26 cellular contexts compared by ENCODE assay signal in genomic region chr6:130839379-130839778, GRCh38. TPM values are rescaled to one million over a fixed set of nuclear protein-coding genes. Genes with fewer than 3 reads are reported as not detected.
"Had no signal": no experiment of that assay in that cellular context is flagged by ENCODE, and none has a peak within 500 bp of the region (broad histone marks: within the 10 kb centered on the region; RNA-seq: fewer than 3 reads in every experiment).

No MANE protein-coding gene starts in this region.

- H3K4me3 ChIP-seq: K562 had no signal

- H3K9ac ChIP-seq: KMS-11, SK-N-SH had no signal

- H3K9me3 ChIP-seq: SK-N-SH had no signal

- H3K4me3 Mint-ChIP-seq: IgD-negative memory B cell had no signal

- DNase-seq: Kasumi-1; NCI-H1092 treated with DMSO at 0.1 percent for 48 hours; NCI-H1436; NCI-H187; NCI-H2029; NCI-H2081 treated with DMSO at 0.1 percent for 48 hours; NCI-H2171; NCI-H226; NCI-H446; NCI-H510A; NCI-H524 treated with DMSO at 0.1 percent for 48 hours; NCI-H774; NK-92 treated with Interleukin-12 subunit alpha and Interleukin-12 subunit beta, amount 100 ng/mL, for 24 hours; PC-3; SHP77; SK-N-SH; SW 1271 had no signal

- H3K9me3 Mint-ChIP-seq: IgD-negative memory B cell had no signal

- H3K27me3 Mint-ChIP-seq: IgD-negative memory B cell had no signal

- H3K9me2 ChIP-seq: SK-N-SH had no signal

- H3K4me2 ChIP-seq: KMS-11, SK-N-SH had no signal

- H3K27ac Mint-ChIP-seq: IgD-negative memory B cell had no signal

- ATAC-seq: K562, Panc1, PC-3 had no signal

- H3K27ac ChIP-seq: HL-60, KMS-11, RWPE1 had no signal

- H3K4me1 Mint-ChIP-seq: IgD-negative memory B cell had no signal

RNA-seq across cellular contexts. Expression of gene SMLR1, which starts 12.2 kb away (rescaled TPM):
- total RNA-seq: K562, M059J, OCI-LY7, PC-3, SK-MEL-5 had no signal
- polyA plus RNA-seq: IgD-negative memory B cell, K562 had no signal
